ENCODE assay signal across 19 cellular contexts in the genomic region with DNA sequence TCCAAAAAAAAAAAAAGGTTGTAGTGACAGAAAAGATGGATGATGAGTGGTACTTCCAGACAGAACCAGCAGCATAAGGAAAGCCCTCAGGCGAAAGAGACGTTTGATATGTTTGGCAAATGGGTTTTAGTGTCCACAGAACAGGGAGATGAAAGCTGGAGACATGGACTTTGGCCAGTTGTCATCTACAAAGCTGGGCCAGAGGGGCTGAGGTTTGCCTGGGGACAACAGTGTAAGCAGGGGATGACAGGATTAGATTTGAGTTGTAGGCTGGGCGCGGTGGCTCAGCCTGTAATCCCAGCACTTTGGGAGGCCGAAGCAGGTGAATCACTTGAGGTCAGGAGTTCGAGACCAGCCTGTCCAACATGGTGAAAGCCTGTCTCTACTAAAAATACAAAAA. TPM values are rescaled to one million over a fixed set of nuclear protein-coding genes. Genes with fewer than 3 reads are reported as not detected.
"Had no signal": no experiment of that assay in that cellular context is flagged by ENCODE, and none has a peak within 500 bp of the region (broad histone marks: within the 10 kb centered on the region; RNA-seq: fewer than 3 reads in every experiment).

No MANE protein-coding gene starts in this region.

- H3K4me3 Mint-ChIP-seq: activated T-helper 1 cell treated with anti-CD3 and anti-CD28 coated beads, Interleukin-12 subunit alpha, Interleukin-12 subunit beta, Interleukin-2, Interleukin-4 antibody, amounts not matched to agents 30 ng/mL and 10 ng/mL and 1 ng/mL, durations not matched to agents 14 hours and 24 hours and 36 hours; endodermal cell; mesothelial cell of epicardium; natural killer cell treated with Interleukin-12 subunit alpha and Interleukin-12 subunit beta and Interleukin-15 and Interleukin-18, amount 100 ng/mL, for 72 hours; T-helper 1 cell treated with Interleukin-12 subunit alpha and Interleukin-12 subunit beta and Interleukin-4 antibody, amounts not matched to agents 30 μg/mL and 1 μg/mL, for 36 hours had no signal

- H3K4me1 ChIP-seq: foreskin keratinocyte had no signal

- H3K4me3 ChIP-seq: hepatocyte, lung had no signal

- H3K27ac Mint-ChIP-seq: activated naive CD4-positive, alpha-beta T cell treated with anti-CD3 and anti-CD28 coated beads, Interleukin-2, amount 50 U/mL, for 72 hours; activated T-helper 1 cell treated with anti-CD3 and anti-CD28 coated beads, Interleukin-12 subunit alpha, Interleukin-12 subunit beta, Interleukin-2, Interleukin-4 antibody, amounts not matched to agents 30 ng/mL and 10 ng/mL and 1 ng/mL, durations not matched to agents 14 hours and 24 hours and 36 hours; endodermal cell; mesothelial cell of epicardium; natural killer cell treated with Interleukin-12 subunit alpha and Interleukin-12 subunit beta and Interleukin-15 and Interleukin-18, amount 100 ng/mL, for 72 hours; T-helper 1 cell treated with Interleukin-12 subunit alpha and Interleukin-12 subunit beta and Interleukin-4 antibody, amounts not matched to agents 30 μg/mL and 1 μg/mL, for 36 hours had no signal

- H3K79me2 ChIP-seq: hepatocyte had no signal

- H3K9me3 Mint-ChIP-seq: activated naive CD4-positive, alpha-beta T cell treated with anti-CD3 and anti-CD28 coated beads, Interleukin-2, amount 50 U/mL, for 72 hours; activated T-helper 1 cell treated with anti-CD3 and anti-CD28 coated beads, Interleukin-12 subunit alpha, Interleukin-12 subunit beta, Interleukin-2, Interleukin-4 antibody, amounts not matched to agents 30 ng/mL and 10 ng/mL and 1 ng/mL, durations not matched to agents 14 hours and 24 hours and 36 hours; endodermal cell; mesothelial cell of epicardium; natural killer cell treated with Interleukin-12 subunit alpha and Interleukin-12 subunit beta and Interleukin-15 and Interleukin-18, amount 100 ng/mL, for 72 hours; T-helper 1 cell treated with Interleukin-12 subunit alpha and Interleukin-12 subunit beta and Interleukin-4 antibody, amounts not matched to agents 30 μg/mL and 1 μg/mL, for 36 hours had no signal

- DNase-seq: activated CD4-positive, alpha-beta T cell treated with anti-CD3 and anti-CD28 coated beads for 1 hour; activated CD4-positive, alpha-beta T cell treated with anti-CD3 and anti-CD28 coated beads, Interleukin-2, amount 50 U/mL, for 4 hours; activated gamma-delta T cell treated with Interleukin-2 at 50 U/mL for 16 hours; activated T-cell treated with anti-CD3 and anti-CD28 coated beads for 4 hours; endodermal cell; foreskin keratinocyte; nucleus accumbens; stimulated activated CD4-positive, alpha-beta T cell treated with anti-CD3 and anti-CD28 coated beads, Interleukin-1b, Interleukin-23, amount 100 ng/mL, for 48 hours; stimulated activated naive CD4-positive, alpha-beta T cell treated with Interleukin-2 at 50 U/mL for 16 hours; substantia nigra; trophoblast cell had no signal

- ATAC-seq: activated naive CD4-positive, alpha-beta T cell treated with anti-CD3 and anti-CD28 coated beads, Interleukin-2, amount 50 U/mL, for 72 hours; foreskin keratinocyte; natural killer cell treated with Interleukin-12 subunit alpha and Interleukin-12 subunit beta and Interleukin-15 and Interleukin-18, amount 100 ng/mL, for 72 hours had no signal

- H3K36me3 Mint-ChIP-seq: activated naive CD4-positive, alpha-beta T cell treated with anti-CD3 and anti-CD28 coated beads, Interleukin-2, amount 50 U/mL, for 72 hours; mesothelial cell of epicardium; natural killer cell treated with Interleukin-12 subunit alpha and Interleukin-12 subunit beta and Interleukin-15 and Interleukin-18, amount 100 ng/mL, for 72 hours had no signal

- H3K27ac ChIP-seq: epithelial cell of prostate, foreskin keratinocyte, hepatocyte had no signal

- H2AFZ ChIP-seq: hepatocyte had no signal

- H3K27me3 ChIP-seq: hepatocyte had no signal

- H3K4me2 ChIP-seq: hepatocyte had no signal

RNA-seq across cellular contexts. Expression of a gene that starts 47.8 kb away (rescaled TPM):
- total RNA-seq: activated naive CD4-positive, alpha-beta T cell treated with anti-CD3 and anti-CD28 coated beads, Interleukin-2, amount 50 U/mL, for 72 hours; activated T-helper 1 cell treated with anti-CD3 and anti-CD28 coated beads, Interleukin-12 subunit alpha, Interleukin-12 subunit beta, Interleukin-2, Interleukin-4 antibody, amounts not matched to agents 30 ng/mL and 10 ng/mL and 1 ng/mL, durations not matched to agents 14 hours and 24 hours and 36 hours; foreskin keratinocyte had no signal
- polyA plus RNA-seq: foreskin keratinocyte had no signal
